In genomic region chr1:9196129-9197040, GRCh38 we compare ENCODE assay signal across 1 cellular context.
TF ChIP-seq lines count a peak whose summit lies in the region.

No MANE protein-coding gene starts in this region.

TF ChIP-seq in HepG2, 621 proteins besides CTCF, POLR2A, EP300 and RAD21 (continued from another document):
- TF ChIP-seq ATF3 (CRISPR knock-in tag; IDR thresholded peaks at IDR 0.05) (peak; percentile 94), ZNF777 (CRISPR knock-in tag; IDR thresholded peaks at IDR 0.05) (0 out of 2 replicates have a peak, but pooled peaks have one; percentile 38), ZNF607 (CRISPR knock-in tag; IDR thresholded peaks at IDR 0.05; ENCODE audit: borderline replicate concordance) (no peak), NONO (IDR thresholded peaks at IDR 0.05) (no peak), NONO (CRISPR knock-in tag; conservative IDR thresholded peaks at IDR 0.05) (0 out of 2 replicates have a peak, but pooled peaks have one; percentile 20), SALL1 (CRISPR knock-in tag; IDR thresholded peaks at IDR 0.05) (peak; percentile 29; the same call in 1 of the 2 replicates), UBTF (CRISPR knock-in tag; IDR thresholded peaks at IDR 0.05) (0 out of 2 replicates have a peak, but pooled peaks have one; percentile 30), ZNF687 (CRISPR knock-in tag; IDR thresholded peaks at IDR 0.05) (peak; percentile 69), MXI1 (IDR thresholded peaks at IDR 0.05; ENCODE audit: borderline replicate concordance, low read depth, low read length) (peak; percentile 43; the same call in 1 of the 3 replicates), ATF4 (CRISPR knock-in tag; IDR thresholded peaks at IDR 0.05) (peak in 1 of 2 experiments; percentile 6; a peak in 1 of 4 replicates), ZFP90 (CRISPR knock-in tag; IDR thresholded peaks at IDR 0.05; ENCODE audit: borderline replicate concordance) (0 out of 2 replicates have a peak, but pooled peaks have one; percentile 60), GATAD2A (CRISPR knock-in tag; IDR thresholded peaks at IDR 0.05) (peak; percentile 34; the same call in 1 of the 2 replicates), KDM2A (CRISPR knock-in tag; IDR thresholded peaks at IDR 0.05; ENCODE audit: borderline replicate concordance, low read depth) (peak; percentile 61; the same call in 1 of the 2 replicates), ZNF143 (CRISPR knock-in tag; IDR thresholded peaks at IDR 0.05) (0 out of 2 replicates have a peak, but pooled peaks have one; percentile 53), TEAD3 (CRISPR knock-in tag; optimal IDR thresholded peaks at IDR 0.05; ENCODE audit: borderline replicate concordance) (peak; percentile 34), HIVEP1 (CRISPR knock-in tag; IDR thresholded peaks at IDR 0.05) (peak; percentile 89), MEIS2 (CRISPR knock-in tag; IDR thresholded peaks at IDR 0.05) (0 out of 2 replicates have a peak, but pooled peaks have one; percentile 52), ZSCAN20 (CRISPR knock-in tag; IDR thresholded peaks at IDR 0.05; ENCODE audit: borderline replicate concordance) (0 out of 2 replicates have a peak, but pooled peaks have one; percentile 54), CREM (IDR thresholded peaks at IDR 0.05) (peak; percentile 1; the same call in 1 of the 2 replicates), CREM (CRISPR knock-in tag; IDR thresholded peaks at IDR 0.05) (no peak), TP53 (CRISPR knock-in tag; conservative IDR thresholded peaks at IDR 0.05) (0 out of 2 replicates have a peak, but pooled peaks have one; percentile 36), NFKB2 (CRISPR knock-in tag; IDR thresholded peaks at IDR 0.05; ENCODE audit: borderline replicate concordance) (0 out of 2 replicates have a peak, but pooled peaks have one; percentile 50), ZFP1 (CRISPR knock-in tag; IDR thresholded peaks at IDR 0.05) (0 out of 2 replicates have a peak, but pooled peaks have one; percentile 26), ZNF276 (CRISPR knock-in tag; IDR thresholded peaks at IDR 0.05; ENCODE audit: low read depth) (no peak), BRD4 (CRISPR knock-in tag; IDR thresholded peaks at IDR 0.05) (peak; percentile 50; the same call in 1 of the 2 replicates), MAFF (IDR thresholded peaks at IDR 0.05; ENCODE audit: low read depth, low read length) (0 out of 2 replicates have a peak, but pooled peaks have one; percentile 2), GABPB1 (CRISPR knock-in tag; IDR thresholded peaks at IDR 0.05) (peak; percentile 38; the same call in 1 of the 2 replicates)
